In the genomic region with DNA sequence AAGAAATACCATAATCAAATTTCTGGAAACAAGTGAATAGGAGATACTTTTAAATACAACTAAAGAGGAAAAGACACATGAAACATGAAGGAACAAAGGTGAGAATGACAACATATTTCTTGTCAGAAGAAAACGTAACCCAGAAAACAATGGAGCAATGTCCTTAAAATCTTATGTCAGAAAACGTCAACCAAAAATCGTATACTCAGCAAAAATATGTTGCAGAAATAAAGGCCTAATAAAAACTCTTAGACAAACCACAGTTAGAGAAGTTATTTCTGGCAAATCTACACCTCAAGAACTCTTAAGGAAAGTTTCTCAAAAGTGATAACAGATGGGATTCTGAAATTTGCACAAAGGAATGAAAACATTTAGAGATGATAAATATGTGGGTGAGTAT, we compare ENCODE assay signal across 22 cellular contexts.
DNase-seq lines count a peak whose midpoint lies in the region; ATAC-seq, FAIRE-seq and TF ChIP-seq lines count a peak whose summit lies in the region.
"Had no signal": no experiment of that assay in that cellular context is flagged by ENCODE, and none has a peak within 500 bp of the region (broad histone marks: within the 10 kb centered on the region; RNA-seq: fewer than 3 reads in every experiment).

No MANE protein-coding gene starts in this region.

- H3K18ac ChIP-seq in IMR-90 (ENCODE audit: low read depth, low read length) (no peak overlapping the region), H1 (ENCODE audit: extremely low read depth, low read length) (no peak overlapping the region)

- intact Hi-C loops in IMR-90 (cut with micrococcal nuclease): no loop called here
- intact Hi-C loops in Calu3 (cut with micrococcal nuclease; ENCODE audit: unreplicated experiment): no loop called here
- intact Hi-C loops in activated CD8-positive, alpha-beta T cell treated with anti-CD3 and anti-CD28 coated beads for 36 hours (cut with micrococcal nuclease): no loop called here

- H3K4me1 Mint-ChIP-seq in Calu3 (ENCODE audit: low read depth, unreplicated experiment): no peaks in the 10 kb centered on the region
- no peaks in the 10 kb centered on the region for H3K4me1 Mint-ChIP-seq in activated CD8-positive, alpha-beta T cell treated with anti-CD3 and anti-CD28 coated beads for 36 hours (ENCODE audit: low read depth)
- H3K4me1 Mint-ChIP-seq: CD14-positive monocyte; CD8-positive, alpha-beta memory T cell; H9 had no signal

- H3K23me2 ChIP-seq in H1 (ENCODE audit: low read depth, low read length): no peaks in the 10 kb centered on the region

- H3K4me2 ChIP-seq in A549 (no peak overlapping the region), IMR-90 (ENCODE audit: low read depth, low read length) (no peak overlapping the region), H1 (ENCODE audit: insufficient read depth in 1 of 2, low read depth in 2 of 2, low read length in 2 of 2) (no peak overlapping the region)

- dilution Hi-C loops in IMR-90 (cut with HindIII; ENCODE audit: low sequenced_read_pairs, unreplicated experiment): no loop called here

- no peak for TF ChIP-seq POLR2A in A549 (IDR thresholded peaks at IDR 0.05; ENCODE audit: low read length)
- TF ChIP-seq POLR2A in IMR-90 (IDR thresholded peaks at IDR 0.05; ENCODE audit: low read depth, low read length): no peak
- TF ChIP-seq POLR2A in H1 (IDR thresholded peaks at IDR 0.05; ENCODE audit: control extremely low read depth in 1 of 2, low read depth in 2 of 2, low read length in 2 of 2): no peak

- H3K9me3 Mint-ChIP-seq in Calu3 (ENCODE audit: low read depth, unreplicated experiment): peaks cover 12% of the 10 kb centered on the region
- H3K9me3 Mint-ChIP-seq in activated CD8-positive, alpha-beta T cell treated with anti-CD3 and anti-CD28 coated beads for 36 hours: peaks cover 9% of the 10 kb centered on the region

- no peaks in the 10 kb centered on the region for H3K9me3 ChIP-seq in A549
- H3K9me3 ChIP-seq in IMR-90 (ENCODE audit: control insufficient read depth, insufficient read depth, low read length): no peaks in the 10 kb centered on the region
- no peaks in the 10 kb centered on the region for H3K9me3 ChIP-seq in H1 (ENCODE audit: insufficient read depth in 2 of 2, low read depth in 1 of 2, low read length in 1 of 2)
- H3K9me3 ChIP-seq in small intestine (ENCODE audit: control insufficient read depth, low read depth): no peaks in the 10 kb centered on the region
- H3K9me3 ChIP-seq: BE2C had no signal

- no peak for ATAC-seq in A549
- no peak for ATAC-seq in IMR-90 (ENCODE audit: low read depth)
- ATAC-seq in activated CD8-positive, alpha-beta T cell treated with anti-CD3 and anti-CD28 coated beads for 36 hours: no peak
- ATAC-seq: GM12878, HCT116 had no signal

- H4K5ac ChIP-seq in IMR-90 (ENCODE audit: low read depth, low read length) (no peak overlapping the region), H1 (ENCODE audit: insufficient read length, low read depth, low read length) (no peak overlapping the region)

- BruUV-seq in IMR-90 (replicated peaks; lab: Mats Ljungman, UMichigan) (no TSS peak), Calu3 (replicated peaks; lab: Mats Ljungman, UMichigan) (no TSS peak)

- H3K56ac ChIP-seq in IMR-90 (ENCODE audit: extremely low read depth, insufficient read depth, low read length): no peak overlapping the region
- no peak overlapping the region for H3K56ac ChIP-seq in H1 (replicated peaks; ENCODE audit: insufficient read length, low read depth, low read length)

- H3K27me3 ChIP-seq in IMR-90 (ENCODE audit: control insufficient read depth, insufficient read depth, low read length) (no peaks in the 10 kb centered on the region), H1 (replicated peaks in 1 of 4; ENCODE audit: control insufficient read depth in 3 of 4, extremely low read depth in 1 of 4, insufficient read depth in 3 of 4, low read length in 3 of 4) (no peaks in the 10 kb centered on the region), small intestine (ENCODE audit: control insufficient read depth in 2 of 2, insufficient read depth in 2 of 2, low read length in 2 of 2) (no peaks in the 10 kb centered on the region), brain microvascular endothelial cell (replicated peaks) (no peaks in the 10 kb centered on the region)
- H3K27me3 ChIP-seq: BLaER1 treated with 17β-estradiol and CSF1 and Interleukin-3, amounts not matched to agents 10 nM and 100 nM had no signal

- no peak overlapping the region for H4K8ac ChIP-seq in IMR-90 (ENCODE audit: low read depth in 2 of 2, low read length in 2 of 2)
- H4K8ac ChIP-seq in H1 (ENCODE audit: extremely low read depth, insufficient read depth, low read length): no peak overlapping the region

- H2BK15ac ChIP-seq in IMR-90 (ENCODE audit: low read depth, low read length) (no peak overlapping the region), H1 (ENCODE audit: low read length) (no peak overlapping the region)

- H2BK5ac ChIP-seq in IMR-90 (ENCODE audit: low read depth, low read length, poor library complexity, severe bottlenecking): no peak overlapping the region
- H2BK5ac ChIP-seq in H1 (ENCODE audit: low read depth, low read length): no peak overlapping the region

- H3K4ac ChIP-seq in IMR-90 (ENCODE audit: low read depth, low read length) (no peak overlapping the region), H1 (replicated peaks; ENCODE audit: insufficient read length, low read depth, low read length) (no peak overlapping the region)

- 18% methylated on average over 3 of the region's 3 CpGs for WGBS in A549 (ENCODE audit: missing lambda C conversion rate)
- no CpG with 5 or more reads among the region's 3 CpGs for WGBS in IMR-90 (ENCODE audit: extremely low coverage in 2 of 2, insufficient read length in 1 of 2), 2 experiments
- 86% methylated on average over 3 of the region's 3 CpGs; no CpG with 5 or more reads in 1 of the 2 experiments for WGBS in H1 (ENCODE audit: extremely low coverage in 1 of 2, insufficient coverage in 1 of 2, insufficient read length in 1 of 2, insufficient replicate concordance in 2 of 2, low coverage in 1 of 2, low lambda C conversion rate in 2 of 2, missing lambda C conversion rate in 1 of 2), 2 experiments
- 83 to 90% (median 85%) methylated on average over 3 of the region's 3 CpGs for WGBS in small intestine, 3 donors

- no peaks in the 10 kb centered on the region for H3K36me3 ChIP-seq in IMR-90 (ENCODE audit: control insufficient read depth, insufficient read depth, low read length)
- H3K36me3 ChIP-seq in H1 (ENCODE audit: control insufficient read depth in 2 of 4, insufficient read depth in 4 of 4, low read length in 3 of 4): no peaks in the 10 kb centered on the region
- H3K36me3 ChIP-seq in small intestine (ENCODE audit: control insufficient read depth in 2 of 2, insufficient read depth in 2 of 2, low read length in 2 of 2): no peaks in the 10 kb centered on the region
- no peaks in the 10 kb centered on the region for H3K36me3 ChIP-seq in brain microvascular endothelial cell (replicated peaks)
- H3K36me3 ChIP-seq: BE2C; BLaER1 treated with 17β-estradiol and CSF1 and Interleukin-3, amounts not matched to agents 10 nM and 100 nM had no signal

- H2BK12ac ChIP-seq in H1 (ENCODE audit: low read depth, low read length): no peak overlapping the region

- no peaks in the 10 kb centered on the region for H3K27me3 Mint-ChIP-seq in Calu3 (ENCODE audit: unreplicated experiment)
- no peaks in the 10 kb centered on the region for H3K27me3 Mint-ChIP-seq in activated CD8-positive, alpha-beta T cell treated with anti-CD3 and anti-CD28 coated beads for 36 hours
- H3K27me3 Mint-ChIP-seq: CD4-positive, alpha-beta T cell; CD8-positive, alpha-beta memory T cell had no signal

- CTCF ChIA-PET in A549 (lab: Yijun Ruan, JAX): no interaction called here
- CTCF ChIA-PET in IMR-90 (lab: Yijun Ruan, JAX): no interaction called here
- CTCF ChIA-PET in H1 (lab: Charles Lee; ENCODE audit: partially characterized antibody): no interaction called here
- CTCF ChIA-PET in Calu3 (lab: Charles Lee): no interaction called here
- CTCF ChIA-PET in activated CD8-positive, alpha-beta T cell treated with anti-CD3 and anti-CD28 coated beads for 36 hours (lab: Charles Lee): no interaction called here

- no peak for TF ChIP-seq EP300 in A549 (IDR thresholded peaks at IDR 0.05)
- no peak for TF ChIP-seq EP300 in H1 (IDR thresholded peaks at IDR 0.05; ENCODE audit: borderline replicate concordance in 1 of 2, low read depth in 2 of 2, low read length in 2 of 2)

- POLR2A ChIA-PET in A549 (lab: Yijun Ruan, JAX): no interaction called here
- POLR2A ChIA-PET in IMR-90 (lab: Charles Lee; ENCODE audit: unreplicated experiment): no interaction called here
- POLR2A ChIA-PET in H1 (lab: Charles Lee; ENCODE audit: partially characterized antibody): no interaction called here
- POLR2A ChIA-PET in activated CD8-positive, alpha-beta T cell treated with anti-CD3 and anti-CD28 coated beads for 36 hours (lab: Charles Lee): no interaction called here

- no peaks in the 10 kb centered on the region for H3K79me1 ChIP-seq in IMR-90 (ENCODE audit: low read depth in 1 of 2, low read length in 2 of 2)
- no peaks in the 10 kb centered on the region for H3K79me1 ChIP-seq in H1 (ENCODE audit: low read depth, low read length)

- H4K20me1 ChIP-seq in IMR-90 (ENCODE audit: insufficient read depth, low read length) (no peaks in the 10 kb centered on the region), H1 (replicated peaks in 1 of 2; ENCODE audit: control insufficient read depth in 1 of 2, insufficient read depth in 2 of 2, low read length in 2 of 2) (no peaks in the 10 kb centered on the region)
- H4K20me1 ChIP-seq: BLaER1 treated with 17β-estradiol and CSF1 and Interleukin-3, amounts not matched to agents 10 nM and 100 nM had no signal

- no peak overlapping the region for H3K4me3 Mint-ChIP-seq in Calu3 (ENCODE audit: low read depth, unreplicated experiment)
- no peak overlapping the region for H3K4me3 Mint-ChIP-seq in activated CD8-positive, alpha-beta T cell treated with anti-CD3 and anti-CD28 coated beads for 36 hours
- H3K4me3 Mint-ChIP-seq: CD14-positive monocyte; CD4-positive, alpha-beta T cell; CD8-positive, alpha-beta memory T cell; H9 had no signal

- H3K36me3 Mint-ChIP-seq in Calu3 (ENCODE audit: insufficient read depth, unreplicated experiment): peaks cover 5% of the 10 kb centered on the region
- no peaks in the 10 kb centered on the region for H3K36me3 Mint-ChIP-seq in activated CD8-positive, alpha-beta T cell treated with anti-CD3 and anti-CD28 coated beads for 36 hours (ENCODE audit: low read depth)
- H3K36me3 Mint-ChIP-seq: CD14-positive monocyte; CD8-positive, alpha-beta memory T cell had no signal

- no peak overlapping the region for H4K91ac ChIP-seq in IMR-90 (ENCODE audit: insufficient read depth, low read depth, low read length)
- no peak overlapping the region for H4K91ac ChIP-seq in H1 (replicated peaks; ENCODE audit: insufficient read length, low read length)

- in situ Hi-C loops in IMR-90 (cut with MboI; ENCODE audit: low sequenced_read_pairs) (no loop called here), brain microvascular endothelial cell (cut with HindIII; ENCODE audit: low pct_ligation_motif_present, low sequenced_read_pairs) (no loop called here)

- no peak overlapping the region for H2AFZ ChIP-seq in IMR-90 (replicated peaks; ENCODE audit: low read length, poor library complexity)
- no peak overlapping the region for H2AFZ ChIP-seq in H1 (ENCODE audit: low read length)
- H2AFZ ChIP-seq: GM23248 had no signal

- no peak overlapping the region for H2BK20ac ChIP-seq in IMR-90 (ENCODE audit: low read depth, low read length)
- H2BK20ac ChIP-seq in H1 (ENCODE audit: low read length): no peak overlapping the region

- FAIRE-seq in A549 (lab: Jason Lieb, UNC) (no peak), H1 (lab: Jason Lieb, UNC) (no peak), small intestine (lab: Jason Lieb, UNC) (peak; percentile 49)
- FAIRE-seq: G401.6, GM12878, GM19239 had no signal

- H2BK120ac ChIP-seq in IMR-90 (ENCODE audit: low read depth, low read length) (no peak overlapping the region), H1 (replicated peaks; ENCODE audit: low read depth, low read length) (no peak overlapping the region)

- H3K4me1 ChIP-seq in A549 (no peaks in the 10 kb centered on the region), IMR-90 (ENCODE audit: control insufficient read depth, insufficient read depth, low read length) (no peaks in the 10 kb centered on the region), H1 (replicated peaks in 1 of 4; ENCODE audit: control insufficient read depth in 3 of 4, insufficient read depth in 4 of 4, low read length in 3 of 4) (no peaks in the 10 kb centered on the region), small intestine (ENCODE audit: control insufficient read depth in 2 of 2, insufficient read depth in 1 of 2, low read depth in 1 of 2, low read length in 1 of 2) (no peaks in the 10 kb centered on the region)
- H3K4me1 ChIP-seq: BE2C had no signal

- H3K9ac ChIP-seq in IMR-90 (ENCODE audit: low read depth, low read length): no peak overlapping the region
- H3K9ac ChIP-seq in H1 (replicated peaks in 1 of 4; ENCODE audit: extremely low read depth in 1 of 4, low read depth in 3 of 4, low read length in 3 of 4): no peak overlapping the region
- H3K9ac ChIP-seq: BLaER1 treated with 17β-estradiol and CSF1 and Interleukin-3, amounts not matched to agents 10 nM and 100 nM; GM23248 had no signal

- no peaks in the 10 kb centered on the region for H3K79me2 ChIP-seq in H1 (ENCODE audit: control insufficient read depth in 1 of 2, insufficient read depth in 2 of 2, low read length in 2 of 2)

- no peak overlapping the region for H3K4me3 ChIP-seq in A549
- H3K4me3 ChIP-seq in IMR-90 (ENCODE audit: insufficient read depth, low read depth, low read length): no peak overlapping the region
- no peak overlapping the region for H3K4me3 ChIP-seq in H1 (ENCODE audit: extremely low read depth in 1 of 4, insufficient read depth in 2 of 4, low read depth in 3 of 4, low read length in 4 of 4)
- no peak overlapping the region for H3K4me3 ChIP-seq in small intestine (ENCODE audit: low read depth in 1 of 2, low read length in 2 of 2)
- H3K4me3 ChIP-seq in brain microvascular endothelial cell (ENCODE audit: low read depth, low read length): no peak overlapping the region
- H3K4me3 ChIP-seq: BLaER1 treated with 17β-estradiol and CSF1 and Interleukin-3, amounts not matched to agents 10 nM and 100 nM; GM12878; GM23248 had no signal

- TF ChIP-seq CTCF in A549 (IDR thresholded peaks at IDR 0.05) (no peak), IMR-90 (conservative IDR thresholded peaks at IDR 0.05; ENCODE audit: low read depth, low read length) (no peak), H1 (IDR thresholded peaks at IDR 0.05; ENCODE audit: control extremely low read depth in 1 of 3, insufficient read depth in 1 of 3, low read depth in 1 of 3, low read length in 3 of 3) (no peak), Calu3 (IDR thresholded peaks at IDR 0.05; ENCODE audit: unreplicated experiment) (no peak), brain microvascular endothelial cell (IDR thresholded peaks at IDR 0.05; ENCODE audit: low read depth, low read length, missing control alignments) (no peak)
- no peak for TF ChIP-seq CTCF in activated CD8-positive, alpha-beta T cell treated with anti-CD3 and anti-CD28 coated beads for 36 hours (IDR thresholded peaks at IDR 0.05)

- H2AK5ac ChIP-seq in IMR-90 (ENCODE audit: low read depth, low read length) (no peak overlapping the region), H1 (ENCODE audit: low read depth, low read length) (no peak overlapping the region)

- no peaks in the 10 kb centered on the region for H3K9me1 ChIP-seq in IMR-90 (ENCODE audit: insufficient read depth, low read length)

- no peak overlapping the region for H2AK9ac ChIP-seq in IMR-90 (replicated peaks; ENCODE audit: low read depth, low read length, poor library complexity)

- TF ChIP-seq RAD21 in A549 (conservative IDR thresholded peaks at IDR 0.05 in 1 of 2, IDR thresholded peaks at IDR 0.05 in 1 of 2): no peak
- TF ChIP-seq RAD21 in IMR-90 (IDR thresholded peaks at IDR 0.05; ENCODE audit: low read length): no peak
- TF ChIP-seq RAD21 in H1 (IDR thresholded peaks at IDR 0.05 in 1 of 2, conservative IDR thresholded peaks at IDR 0.05 in 1 of 2; ENCODE audit: low read depth in 2 of 2, low read length in 2 of 2): no peak

- H3K23ac ChIP-seq in IMR-90 (ENCODE audit: low read depth, low read length) (no peak overlapping the region), H1 (ENCODE audit: insufficient read length) (no peak overlapping the region)

- H3K27ac ChIP-seq in A549 (no peak overlapping the region), IMR-90 (ENCODE audit: insufficient read depth, low read length) (no peak overlapping the region), H1 (ENCODE audit: low read depth, low read length) (no peak overlapping the region), small intestine (ENCODE audit: low read depth in 1 of 2, low read length in 1 of 2) (no peak overlapping the region), brain microvascular endothelial cell (no peak overlapping the region)
- H3K27ac ChIP-seq: BLaER1 treated with 17β-estradiol and CSF1 and Interleukin-3, amounts not matched to agents 10 nM and 100 nM; GM23248 had no signal

- DNase-seq in A549 (ENCODE audit: low read depth in 1 of 2, low spot score in 1 of 2) (no peak), IMR-90 (no peak), H1 (ENCODE audit: low read depth in 1 of 2, low spot score in 2 of 2) (no peak), small intestine (no peak), Calu3 (no peak), brain microvascular endothelial cell (no peak)
- no peak for DNase-seq in activated CD8-positive, alpha-beta T cell treated with anti-CD3 and anti-CD28 coated beads for 36 hours
- DNase-seq: 8988T; AML-193; BE2C; CD4-positive, alpha-beta T cell; CD8-positive, alpha-beta memory T cell; DMS53; DND-41; GM23248; H9 had no signal

- H3K14ac ChIP-seq in IMR-90 (replicated peaks; ENCODE audit: low read depth, low read length) (no peak overlapping the region), H1 (ENCODE audit: insufficient read length) (no peak overlapping the region)

- H3K27ac Mint-ChIP-seq in Calu3 (ENCODE audit: unreplicated experiment): no peak overlapping the region
- H3K27ac Mint-ChIP-seq in activated CD8-positive, alpha-beta T cell treated with anti-CD3 and anti-CD28 coated beads for 36 hours: no peak overlapping the region
- H3K27ac Mint-ChIP-seq: CD14-positive monocyte; CD4-positive, alpha-beta T cell; CD8-positive, alpha-beta memory T cell; H9 had no signal
